In genomic region chr1:109620890-109621289, GRCh38 we compare ENCODE assay signal across 8 cellular contexts. TPM values are rescaled to one million over a fixed set of nuclear protein-coding genes. Genes with fewer than 3 reads are reported as not detected.
A peak's percentile ranks its signal among the peaks of the same experiment; 100 is the strongest.
DNase-seq lines count a peak whose midpoint lies in the region; ATAC-seq lines count a peak whose summit lies in the region.

No MANE protein-coding gene starts in this region.

- peak; percentile 50 for ATAC-seq in GM21367 (IDR thresholded peaks at IDR 0.05; ENCODE audit: unreplicated experiment)

- H3K18ac ChIP-seq in mesenchymal stem cell (ENCODE audit: low read depth in 1 of 2, low read length in 2 of 2), result peak overlapping the region; percentile 26 to 52

- peak overlapping the region; percentile 20 to 60 for H3K4ac ChIP-seq in mesenchymal stem cell (ENCODE audit: low read depth in 1 of 2, low read length in 2 of 2)

- H2BK5ac ChIP-seq in mesenchymal stem cell (ENCODE audit: low read depth, low read length, poor library complexity, severe bottlenecking), result no peak overlapping the region

- no peak overlapping the region for H2AK5ac ChIP-seq in mesenchymal stem cell (ENCODE audit: low read length, severe bottlenecking)

- H3K14ac ChIP-seq in mesenchymal stem cell (ENCODE audit: low read length in 2 of 2), result peak overlapping the region in 1 of 2 experiments; percentile 84

- H3K9ac ChIP-seq in mesenchymal stem cell (ENCODE audit: low read length), result peak overlapping the region; percentile 100

- H2BK12ac ChIP-seq in mesenchymal stem cell (ENCODE audit: low read length in 2 of 2), result peak overlapping the region in 1 of 2 experiments; percentile 87

- H2BK120ac ChIP-seq in mesenchymal stem cell (ENCODE audit: low read depth, low read length), result peak overlapping the region; percentile 76

- H4K91ac ChIP-seq in mesenchymal stem cell (ENCODE audit: low read length), result peak overlapping the region; percentile 90

- peak overlapping the region; percentile 84 for H3K4me2 ChIP-seq in mesenchymal stem cell (ENCODE audit: low read length, poor library complexity, severe bottlenecking)

- peaks cover 71% of the 10 kb centered on the region for H3K4me1 ChIP-seq in effector memory CD4-positive, alpha-beta T cell (ENCODE audit: control insufficient read depth, insufficient read depth, low read length, poor library complexity, severe bottlenecking)
- H3K4me1 ChIP-seq in mesenchymal stem cell (ENCODE audit: control insufficient read depth, insufficient read depth, low read depth, low read length), result peaks cover 54% of the 10 kb centered on the region

- peak overlapping the region in 1 of 2 experiments; percentile 91 for H3K23ac ChIP-seq in mesenchymal stem cell (ENCODE audit: low read length in 2 of 2)

- no peak overlapping the region for H2BK15ac ChIP-seq in mesenchymal stem cell (ENCODE audit: low read depth, poor library complexity, severe bottlenecking)

- peak; percentile 95 for DNase-seq in COLO668 (lab: John Stamatoyannopoulos, UW; ENCODE audit: unreplicated experiment)
- peak; percentile 83 for DNase-seq in HT-29 (ENCODE audit: low spot score)
- DNase-seq in NK-92 (lab: John Stamatoyannopoulos, UW; ENCODE audit: unreplicated experiment), result peak; percentile 71
- DNase-seq in activated CD8-positive, alpha-beta memory T cell treated with anti-CD3 and anti-CD28 coated beads for 4 hours (ENCODE audit: low read depth in 2 of 2), result peak; percentile 93 to 94
- DNase-seq in effector memory CD4-positive, alpha-beta T cell, result peak; percentile 94 to 97 (median 95)
- peak; percentile 98 for DNase-seq in mesenchymal stem cell
- peak; percentile 94 for DNase-seq in stimulated activated CD8-positive, alpha-beta memory T cell treated with anti-CD3 and anti-CD28 coated beads, Interleukin-12 subunit alpha, Interleukin-12 subunit beta, amount 100 ng/mL, for 1 hour (ENCODE audit: low read depth)

- H3K4me3 ChIP-seq in effector memory CD4-positive, alpha-beta T cell (ENCODE audit: insufficient read depth, low read depth, low read length, poor library complexity, severe bottlenecking), result peak overlapping the region; percentile 78
- peak overlapping the region; percentile 71 to 94 for H3K4me3 ChIP-seq in mesenchymal stem cell (ENCODE audit: insufficient read depth in 1 of 2, low read depth in 1 of 2, low read length in 2 of 2)

- 0% methylated on average over 15 of the region's 18 CpGs for WGBS in mesenchymal stem cell

- H3K27me3 ChIP-seq in effector memory CD4-positive, alpha-beta T cell (replicated peaks; ENCODE audit: control insufficient read depth, insufficient read depth, low read length, poor library complexity, severe bottlenecking), result no peaks in the 10 kb centered on the region
- no peaks in the 10 kb centered on the region for H3K27me3 ChIP-seq in mesenchymal stem cell (ENCODE audit: control insufficient read depth in 1 of 2, insufficient read depth in 1 of 2, low read length in 2 of 2)

- H3K79me1 ChIP-seq in mesenchymal stem cell (replicated peaks; ENCODE audit: low read length, poor library complexity, severe bottlenecking), result peaks cover 5% of the 10 kb centered on the region

- no peak overlapping the region for H2AFZ ChIP-seq in mesenchymal stem cell (ENCODE audit: low read depth, low read length)

- peaks cover 7% of the 10 kb centered on the region for H3K36me3 ChIP-seq in effector memory CD4-positive, alpha-beta T cell (ENCODE audit: control insufficient read depth, insufficient read depth, low read length)
- H3K36me3 ChIP-seq in mesenchymal stem cell (ENCODE audit: control insufficient read depth in 1 of 2, insufficient read depth in 2 of 2, low read depth in 1 of 2, low read length in 2 of 2), result peaks cover under 1 to 27% of the 10 kb centered on the region in 2 experiments

- H4K8ac ChIP-seq in mesenchymal stem cell (ENCODE audit: low read length), result no peak overlapping the region

- H3K9me3 ChIP-seq in effector memory CD4-positive, alpha-beta T cell (ENCODE audit: control insufficient read depth, low read length), result no peaks in the 10 kb centered on the region
- H3K9me3 ChIP-seq in mesenchymal stem cell (ENCODE audit: control insufficient read depth, low read length), result no peaks in the 10 kb centered on the region

- H3K27ac ChIP-seq in effector memory CD4-positive, alpha-beta T cell (ENCODE audit: insufficient read depth, low read length, poor library complexity, severe bottlenecking), result peak overlapping the region; percentile 97
- H3K27ac ChIP-seq in mesenchymal stem cell (ENCODE audit: low read length, poor library complexity, severe bottlenecking), result peak overlapping the region; percentile 91

RNA-seq across cellular contexts. Expression of gene AMPD2, which starts 1.3 kb away (rescaled TPM):
- 93.4 and 94.2 TPM in 2 replicates for total RNA-seq in HT-29 (2014; rRNA removed; shearing (Covaris generic))
- 61.6 TPM for polyA plus RNA-seq in mesenchymal stem cell (2013, experiment 1 of 2)
- polyA plus RNA-seq in mesenchymal stem cell (2013, experiment 2 of 2), result 55.5 TPM

RNA-seq across cellular contexts. Expression of gene GNAT2, which starts 1.5 kb away (rescaled TPM):
- not detected in 2 replicates for total RNA-seq in HT-29 (2014; rRNA removed; shearing (Covaris generic))
- 0.08 TPM for polyA plus RNA-seq in mesenchymal stem cell (2013, experiment 1 of 2)
- 0.26 TPM for polyA plus RNA-seq in mesenchymal stem cell (2013, experiment 2 of 2)

RNA-seq across cellular contexts. Expression of gene GSTM4, which starts 35.0 kb away (rescaled TPM):
- 2.5 and 4.5 TPM in 2 replicates for total RNA-seq in HT-29 (2014; rRNA removed; shearing (Covaris generic))
- 32.2 TPM for polyA plus RNA-seq in mesenchymal stem cell (2013, experiment 1 of 2)
- polyA plus RNA-seq in mesenchymal stem cell (2013, experiment 2 of 2), result 30.4 TPM

RNA-seq across cellular contexts. Expression of gene GSTM2, which starts 47.0 kb away (rescaled TPM):
- total RNA-seq in HT-29 (2014; rRNA removed; shearing (Covaris generic)), result not detected in 2 replicates
- 75.2 TPM for polyA plus RNA-seq in mesenchymal stem cell (2013, experiment 1 of 2)
- 70.3 TPM for polyA plus RNA-seq in mesenchymal stem cell (2013, experiment 2 of 2)

Comparison
In these comparisons a context has a peak if more than half of its experiments do, and no peak if none do; other contexts are left out.
1. Peak in every context shown above with its lines: DNase-seq, ATAC-seq, H3K4me3 ChIP-seq and H3K27ac ChIP-seq.